ENCODE assay signal across 12 cellular contexts in the genomic region with DNA sequence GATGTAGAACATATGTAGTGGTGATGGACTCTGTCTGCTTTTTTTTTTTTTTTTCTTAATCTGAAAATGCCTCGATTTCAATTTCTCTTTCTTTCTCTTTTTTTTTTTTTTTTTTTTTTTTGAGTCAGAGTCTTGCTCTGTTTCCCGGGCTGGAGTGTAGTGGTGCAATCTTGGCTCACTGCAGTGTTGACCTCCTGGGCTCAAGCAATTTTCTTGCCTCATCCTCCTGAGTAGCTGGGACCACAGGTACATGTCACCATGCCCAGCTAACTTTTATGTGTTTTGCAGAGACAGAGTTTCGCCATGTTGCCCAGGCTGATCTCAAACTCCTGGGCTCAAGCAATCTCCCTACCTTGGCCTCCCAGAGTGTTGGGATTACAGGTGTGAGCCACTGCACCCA.
"Had no signal": no experiment of that assay in that cellular context is flagged by ENCODE, and none has a peak within 500 bp of the region (broad histone marks: within the 10 kb centered on the region; RNA-seq: fewer than 3 reads in every experiment).

No MANE protein-coding gene starts in this region.

- H3K4me1 Mint-ChIP-seq: neural crest cell had no signal

- H3K27me3 Mint-ChIP-seq: activated naive CD4-positive, alpha-beta T cell treated with anti-CD3 and anti-CD28 coated beads, Interleukin-2, amount 10 ng/mL, durations not matched to agents 7 days and 5 days; central memory CD8-positive, alpha-beta T cell; dendritic cell treated with granulocyte-macrophage colony-stimulating factor and Interleukin-4, amounts not matched to agents 40 ng/mL and 50 ng/mL, for 4 days had no signal

- H3K9me3 Mint-ChIP-seq: activated naive CD4-positive, alpha-beta T cell treated with anti-CD3 and anti-CD28 coated beads, Interleukin-2, amount 10 ng/mL, durations not matched to agents 7 days and 5 days; central memory CD8-positive, alpha-beta T cell; dendritic cell treated with granulocyte-macrophage colony-stimulating factor and Interleukin-4, amounts not matched to agents 40 ng/mL and 50 ng/mL, for 4 days; WTC11 had no signal

- H3K27ac ChIP-seq: foreskin keratinocyte, heart left ventricle, left ventricle myocardium inferior, ovary had no signal

- ATAC-seq: foreskin keratinocyte, heart left ventricle, WTC11 had no signal

- H3K4me3 ChIP-seq: heart left ventricle, left ventricle myocardium inferior, ovary had no signal

- H3K27me3 ChIP-seq: foreskin keratinocyte, heart left ventricle, ovary had no signal

- H3K27ac Mint-ChIP-seq: activated naive CD4-positive, alpha-beta T cell treated with anti-CD3 and anti-CD28 coated beads, Interleukin-2, amount 10 ng/mL, durations not matched to agents 7 days and 5 days; dendritic cell treated with granulocyte-macrophage colony-stimulating factor and Interleukin-4, amounts not matched to agents 40 ng/mL and 50 ng/mL, for 4 days; WTC11 had no signal

- DNase-seq: activated CD4-positive, alpha-beta T cell treated with anti-CD3 and anti-CD28 coated beads for 48 hours; activated CD8-positive, alpha-beta memory T cell treated with anti-CD3 and anti-CD28 coated beads for 24 hours; activated naive CD4-positive, alpha-beta T cell treated with anti-CD3 and anti-CD28 coated beads, Interleukin-2, amount 10 ng/mL, durations not matched to agents 7 days and 5 days; foreskin keratinocyte; heart left ventricle; islet precursor cell; left ventricle myocardium inferior; ovary had no signal

- H3K4me1 ChIP-seq: foreskin keratinocyte, heart left ventricle, left ventricle myocardium inferior had no signal

- H3K9me3 ChIP-seq: ovary had no signal

- H3K36me3 ChIP-seq: ovary had no signal

- H3K4me3 Mint-ChIP-seq: activated naive CD4-positive, alpha-beta T cell treated with anti-CD3 and anti-CD28 coated beads, Interleukin-2, amount 10 ng/mL, durations not matched to agents 7 days and 5 days; central memory CD8-positive, alpha-beta T cell; dendritic cell treated with granulocyte-macrophage colony-stimulating factor and Interleukin-4, amounts not matched to agents 40 ng/mL and 50 ng/mL, for 4 days; neural crest cell; WTC11 had no signal
